In genomic region chr10:37736120-37736519, GRCh38 we compare ENCODE assay signal across 8 cellular contexts.
"Had no signal": no experiment of that assay in that cellular context is flagged by ENCODE, and none has a peak within 500 bp of the region (broad histone marks: within the 10 kb centered on the region; RNA-seq: fewer than 3 reads in every experiment).

No MANE protein-coding gene starts in this region.

- FAIRE-seq: G401.6, GM12878, GM12891, GM12892, GM18507, GM19239 had no signal

- H3K4me3 ChIP-seq: GM12878 had no signal

- DNase-seq: GDM1, GF-D8 had no signal

- ATAC-seq: GM12878 had no signal
